Comparison of ENCODE assay signal across 1 cellular context in genomic region chr5:56900858-56901578, GRCh38.
TF ChIP-seq lines count a peak whose summit lies in the region.

No MANE protein-coding gene starts in this region.

TF ChIP-seq in HepG2, 621 proteins besides CTCF, POLR2A, EP300 and RAD21 (continued from another document):
- TF ChIP-seq ARID5B (CRISPR knock-in tag; IDR thresholded peaks at IDR 0.05) (0 out of 2 replicates have a peak, but pooled peaks have one; percentile 21), THRA (CRISPR knock-in tag; IDR thresholded peaks at IDR 0.05; ENCODE audit: borderline replicate concordance) (0 out of 2 replicates have a peak, but pooled peaks have one; percentile 12), ZNF660 (CRISPR knock-in tag; IDR thresholded peaks at IDR 0.05; ENCODE audit: borderline replicate concordance, low read depth) (no peak), IRF2 (CRISPR knock-in tag; IDR thresholded peaks at IDR 0.05) (0 out of 2 replicates have a peak, but pooled peaks have one; percentile 17), ZFP90 (CRISPR knock-in tag; IDR thresholded peaks at IDR 0.05; ENCODE audit: borderline replicate concordance) (no peak), POGK (CRISPR knock-in tag; conservative IDR thresholded peaks at IDR 0.05) (no peak), SMC3 (IDR thresholded peaks at IDR 0.05; ENCODE audit: low read length) (peak; percentile 87), NR2C2 (CRISPR knock-in tag; IDR thresholded peaks at IDR 0.05; ENCODE audit: borderline replicate concordance) (no peak), ZNF780A (CRISPR knock-in tag; IDR thresholded peaks at IDR 0.05) (0 out of 2 replicates have a peak, but pooled peaks have one; percentile 31), MIER3 (CRISPR knock-in tag; IDR thresholded peaks at IDR 0.05; ENCODE audit: borderline replicate concordance) (no peak), THYN1 (CRISPR knock-in tag; IDR thresholded peaks at IDR 0.05; ENCODE audit: borderline replicate concordance, low read depth) (no peak), ZNF124 (CRISPR knock-in tag; IDR thresholded peaks at IDR 0.05) (no peak), STAG1 (CRISPR knock-in tag; IDR thresholded peaks at IDR 0.05) (peak; percentile 91), ZBTB4 (CRISPR knock-in tag; IDR thresholded peaks at IDR 0.05; ENCODE audit: borderline replicate concordance) (no peak), MIXL1 (CRISPR knock-in tag; IDR thresholded peaks at IDR 0.05) (peak; percentile 69; the same call in 1 of the 2 replicates), CEBPG (CRISPR knock-in tag; IDR thresholded peaks at IDR 0.05) (peak; percentile 57), JUNB (CRISPR knock-in tag; IDR thresholded peaks at IDR 0.05; ENCODE audit: borderline replicate concordance) (0 out of 2 replicates have a peak, but pooled peaks have one; percentile 37), ZNF24 (IDR thresholded peaks at IDR 0.05) (0 out of 2 replicates have a peak, but pooled peaks have one; percentile 16)
